10 cellular contexts compared by ENCODE assay signal in the genomic region with DNA sequence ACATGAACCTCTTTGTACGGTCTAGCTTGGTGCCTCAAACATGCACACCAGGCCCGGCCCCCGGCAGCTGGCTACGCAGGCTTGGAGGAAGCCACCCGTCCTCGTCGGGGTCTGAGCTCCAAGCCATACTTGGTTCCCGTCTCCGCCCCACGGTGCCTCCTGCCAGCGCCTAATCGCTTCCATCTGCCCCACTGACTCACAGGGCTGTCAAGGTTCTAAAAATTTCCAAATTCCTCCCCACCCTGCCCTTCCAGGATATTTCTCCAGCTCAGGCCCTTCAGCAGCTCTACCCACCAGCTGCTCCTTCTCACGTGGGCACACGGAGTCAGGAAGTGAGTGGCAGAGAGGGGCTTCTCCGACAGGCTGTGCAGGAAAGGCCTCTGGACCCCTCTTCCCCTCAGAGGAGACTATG. TPM values are rescaled to one million over a fixed set of nuclear protein-coding genes. Genes with fewer than 3 reads are reported as not detected.
DNase-seq lines count a peak whose midpoint lies in the region; ATAC-seq and TF ChIP-seq lines count a peak whose summit lies in the region.
"Had no signal": no experiment of that assay in that cellular context is flagged by ENCODE, and none has a peak within 500 bp of the region (broad histone marks: within the 10 kb centered on the region; RNA-seq: fewer than 3 reads in every experiment).

No MANE protein-coding gene starts in this region.

- TF ChIP-seq CTCF in RWPE2 (IDR thresholded peaks at IDR 0.05; ENCODE audit: poor library complexity, severe bottlenecking): no peak
- no peak for TF ChIP-seq CTCF in stomach (IDR thresholded peaks at IDR 0.05)
- no peak for TF ChIP-seq CTCF in progenitor cell of endocrine pancreas (IDR thresholded peaks at IDR 0.05; ENCODE audit: unreplicated experiment)

- H3K27me3 Mint-ChIP-seq in progenitor cell of endocrine pancreas: peaks cover 8% of the 10 kb centered on the region

- intact Hi-C loops in stomach (cut with DNase I; ENCODE audit: low total_unique reads): no loop called here

- WGBS in stomach, 5 donors: 59 to 78% (median 70%) methylated on average over 15 of the region's 15 CpGs

- no peak for TF ChIP-seq EP300 in stomach (IDR thresholded peaks at IDR 0.05)

- no peak overlapping the region for H3K27ac Mint-ChIP-seq in progenitor cell of endocrine pancreas

- no peaks in the 10 kb centered on the region for H3K27me3 ChIP-seq in RWPE2 (ENCODE audit: insufficient read depth, poor library complexity, severe bottlenecking)
- no peaks in the 10 kb centered on the region for H3K27me3 ChIP-seq in stomach
- H3K27me3 ChIP-seq: ovary had no signal

- H3K36me3 ChIP-seq in RWPE2 (ENCODE audit: low read depth): no peaks in the 10 kb centered on the region
- H3K36me3 ChIP-seq in stomach: no peaks in the 10 kb centered on the region
- H3K36me3 ChIP-seq: ovary had no signal

- H3K4me3 Mint-ChIP-seq in progenitor cell of endocrine pancreas (ENCODE audit: low read depth): no peak overlapping the region

- H3K4me3 ChIP-seq in RWPE2 (ENCODE audit: severe bottlenecking) (no peak overlapping the region), stomach (no peak overlapping the region)
- H3K4me3 ChIP-seq: ovary had no signal

- H3K36me3 Mint-ChIP-seq in progenitor cell of endocrine pancreas (ENCODE audit: insufficient read depth): no peaks in the 10 kb centered on the region

- H3K27ac ChIP-seq in RWPE2 (ENCODE audit: poor library complexity, severe bottlenecking) (no peak overlapping the region), stomach (peak overlapping the region in 4 of 5 donors; percentile 43 to 78 (median 59))
- H3K27ac ChIP-seq: ovary had no signal

- H3K4me1 ChIP-seq in RWPE2 (ENCODE audit: insufficient read depth, poor library complexity, severe bottlenecking) (no peaks in the 10 kb centered on the region), stomach (peaks cover 0 to 21% (median 11%) of the 10 kb centered on the region in 4 donors)

- no peaks in the 10 kb centered on the region for H3K9me3 ChIP-seq in RWPE2 (ENCODE audit: severe bottlenecking)
- peaks cover 5 to 20% (median 8%) of the 10 kb centered on the region in 4 donors for H3K9me3 ChIP-seq in stomach

- DNase-seq in GM03348 (ENCODE audit: low spot score) (peak; percentile 95), RWPE2 (ENCODE audit: low spot score) (no peak), fibroblast of peridontal ligament (ENCODE audit: extremely low read depth) (peak; percentile 98), stomach (peak; percentile 35), progenitor cell of endocrine pancreas (ENCODE audit: low spot score, unreplicated experiment) (no peak)
- DNase-seq: activated CD4-positive, alpha-beta T cell treated with anti-CD3 and anti-CD28 coated beads for 1 hour; ovary had no signal

- peaks cover 14% of the 10 kb centered on the region for H3K9me3 Mint-ChIP-seq in progenitor cell of endocrine pancreas (ENCODE audit: low read depth)

- H3K4me1 Mint-ChIP-seq in progenitor cell of endocrine pancreas (ENCODE audit: low read depth): no peaks in the 10 kb centered on the region

- 0 out of 3 replicates have a peak, but pooled peaks have one; percentile 14 for ATAC-seq in RWPE2 (ENCODE audit: low read depth)
- no peak for ATAC-seq in HG03520 (IDR thresholded peaks at IDR 0.05; ENCODE audit: unreplicated experiment)
- no peak for ATAC-seq in GM18870 (IDR thresholded peaks at IDR 0.05; ENCODE audit: unreplicated experiment)
- no peak for ATAC-seq in GM19395 (IDR thresholded peaks at IDR 0.05; ENCODE audit: unreplicated experiment)

- no peak for TF ChIP-seq POLR2A in stomach (IDR thresholded peaks at IDR 0.05)

RNA-seq across cellular contexts. Expression of gene TMEM270, which starts 38.8 kb away (rescaled TPM):
- total RNA-seq in stomach (not detected), progenitor cell of endocrine pancreas (not detected in 2 replicates)
- not detected for polyA plus RNA-seq in stomach
- polyA plus RNA-seq: ovary had no signal

RNA-seq across cellular contexts. Expression of gene METTL27, which starts 57.4 kb away (rescaled TPM):
- total RNA-seq in stomach (1 to 10 TPM in 2 of 5 donors, under 1 TPM in 1, not detected in 2; 0.87 to 4.8 (median 3.0) TPM), progenitor cell of endocrine pancreas (13.3 and 13.5 TPM in 2 replicates)
- polyA plus RNA-seq in stomach: under 1 TPM in 1 of 3 donors, not detected in 2; 0.80 TPM

Comparison
In these comparisons a context has a peak if more than half of its experiments do, and no peak if none do; other contexts are left out.
1. DNase-seq: peak in GM03348 (single experiment), fibroblast of peridontal ligament (single experiment) and stomach (single experiment); none in RWPE2 (single experiment) and progenitor cell of endocrine pancreas (single experiment).